In genomic region chr6:148700047-148700712, GRCh38 we compare ENCODE assay signal across 9 cellular contexts. TPM values are rescaled to one million over a fixed set of nuclear protein-coding genes. Genes with fewer than 3 reads are reported as not detected.
A peak's percentile ranks its signal among the peaks of the same experiment; 100 is the strongest.
DNase-seq lines count a peak whose midpoint lies in the region; ATAC-seq and TF ChIP-seq lines count a peak whose summit lies in the region.
"Had no signal": no experiment of that assay in that cellular context is flagged by ENCODE, and none has a peak within 500 bp of the region (broad histone marks: within the 10 kb centered on the region; RNA-seq: fewer than 3 reads in every experiment).

No MANE protein-coding gene starts in this region.

- H3K36me3 ChIP-seq in DND-41 (ENCODE audit: insufficient read depth, low read length) = no peaks in the 10 kb centered on the region
- no peaks in the 10 kb centered on the region for H3K36me3 ChIP-seq in OCI-LY3 (replicated peaks; ENCODE audit: low read depth, low read length)
- no peaks in the 10 kb centered on the region for H3K36me3 ChIP-seq in gastrocnemius medialis

- H3K27me3 ChIP-seq in DND-41 (ENCODE audit: insufficient read depth, low read length, poor library complexity) = no peaks in the 10 kb centered on the region
- H3K27me3 ChIP-seq in OCI-LY3 (ENCODE audit: low read depth, low read length) = no peaks in the 10 kb centered on the region
- no peaks in the 10 kb centered on the region for H3K27me3 ChIP-seq in gastrocnemius medialis

- DNase-seq in DND-41 (no peak), fibroblast of gingiva (ENCODE audit: low read depth) (peak; percentile 67), gastrocnemius medialis (no peak), RPMI8226 (no peak), G401 (ENCODE audit: low spot score) (no peak), mucosa of gallbladder (ENCODE audit: low spot score) (no peak)
- DNase-seq: T-helper 9 cell had no signal

- peak overlapping the region; percentile 93 for H2AFZ ChIP-seq in DND-41 (ENCODE audit: low read depth, low read length)
- H2AFZ ChIP-seq in OCI-LY3 (ENCODE audit: low read depth, low read length) = peak overlapping the region; percentile 32

- H3K9ac ChIP-seq in DND-41 (ENCODE audit: low read depth, low read length) (peak overlapping the region; percentile 56), OCI-LY3 (ENCODE audit: low read length) (peak overlapping the region; percentile 27)

- H3K4me2 ChIP-seq in DND-41 (ENCODE audit: insufficient read depth, low read length) (peak overlapping the region; percentile 92), OCI-LY3 (ENCODE audit: low read length) (peak overlapping the region; percentile 66)

- H3K4me1 ChIP-seq in DND-41 (ENCODE audit: insufficient read depth, low read length) = peaks cover 22% of the 10 kb centered on the region
- H3K4me1 ChIP-seq in OCI-LY3 (ENCODE audit: low read length) = peaks cover 9% of the 10 kb centered on the region
- peaks cover 5 to 12% of the 10 kb centered on the region in 2 donors for H3K4me1 ChIP-seq in gastrocnemius medialis

- H4K20me1 ChIP-seq in DND-41 (ENCODE audit: insufficient read depth, low read length) (no peaks in the 10 kb centered on the region), OCI-LY3 (ENCODE audit: insufficient read depth, low read length) (no peaks in the 10 kb centered on the region)

- ATAC-seq in DND-41 (ENCODE audit: insufficient read depth, low read depth) (no peak), gastrocnemius medialis (no peak), GM19351 (IDR thresholded peaks at IDR 0.05; ENCODE audit: unreplicated experiment) (no peak)

- peak overlapping the region; percentile 71; the same call in 1 of the 2 replicates for H3K27ac ChIP-seq in DND-41 (ENCODE audit: low read length)
- no peak overlapping the region for H3K27ac ChIP-seq in OCI-LY3 (ENCODE audit: low read length)
- H3K27ac ChIP-seq in gastrocnemius medialis = peak overlapping the region in 1 of 4 donors; percentile 10

- TF ChIP-seq CTCF in DND-41 (IDR thresholded peaks at IDR 0.05; ENCODE audit: borderline replicate concordance, extremely low read depth, low read length, poor library complexity, severe bottlenecking) = peak; percentile 17
- peak; percentile 46 for TF ChIP-seq CTCF in OCI-LY3 (IDR thresholded peaks at IDR 0.05; ENCODE audit: low read depth, low read length)
- peak in 2 of 5 experiments; percentile 10 to 15 for TF ChIP-seq CTCF in gastrocnemius medialis (IDR thresholded peaks at IDR 0.05 in 4 of 5, conservative IDR thresholded peaks at IDR 0.05 in 1 of 5)

- intact Hi-C loops in gastrocnemius medialis (cut with DNase I; ENCODE audit: low total_unique reads) = loop anchor here (2.0 kb wide), 1 partner anchor 121 kb away; no protein-coding TSS in a partner anchor

- TF ChIP-seq POLR2A in gastrocnemius medialis (IDR thresholded peaks at IDR 0.05) = no peak

- H3K9me3 ChIP-seq in DND-41 (ENCODE audit: insufficient read depth, low read length, severe bottlenecking) = no peaks in the 10 kb centered on the region
- no peaks in the 10 kb centered on the region for H3K9me3 ChIP-seq in OCI-LY3 (ENCODE audit: insufficient read depth, low read length)
- no peaks in the 10 kb centered on the region for H3K9me3 ChIP-seq in gastrocnemius medialis

- in situ Hi-C loops in gastrocnemius medialis (cut with MboI; ENCODE audit: low sequenced_read_pairs in 4 of 4) = loop anchor here in 1 of 4 donors (10.0 kb wide), 1 partner anchor 115 kb away; no protein-coding TSS in a partner anchor
- in situ Hi-C loops in G401 (cut with HindIII; ENCODE audit: low sequenced_read_pairs) = no loop called here

- no peaks in the 10 kb centered on the region for H3K79me2 ChIP-seq in DND-41 (ENCODE audit: insufficient read depth, low read length)
- H3K79me2 ChIP-seq in OCI-LY3 (ENCODE audit: low read length) = no peaks in the 10 kb centered on the region

- peak overlapping the region; percentile 38 to 62; a peak in 3 of 4 replicates for H3K4me3 ChIP-seq in DND-41 (ENCODE audit: low read depth in 1 of 2, low read length in 2 of 2)
- H3K4me3 ChIP-seq in OCI-LY3 (ENCODE audit: low read length) = peak overlapping the region; percentile 67
- H3K4me3 ChIP-seq in gastrocnemius medialis = peak overlapping the region; percentile 27 to 66 (median 39)

RNA-seq across cellular contexts. Expression of gene UST, which starts 46.6 kb away (rescaled TPM):
- total RNA-seq in gastrocnemius medialis = 1 to 10 TPM; 2.3 to 8.4 (median 2.8) TPM
- total RNA-seq in G401 (2014; rRNA removed; shearing (Covaris generic)) = not detected in 2 replicates
- total RNA-seq in mucosa of gallbladder = 24.0 TPM
